Comparison of ENCODE assay signal across 13 cellular contexts in the genomic region with DNA sequence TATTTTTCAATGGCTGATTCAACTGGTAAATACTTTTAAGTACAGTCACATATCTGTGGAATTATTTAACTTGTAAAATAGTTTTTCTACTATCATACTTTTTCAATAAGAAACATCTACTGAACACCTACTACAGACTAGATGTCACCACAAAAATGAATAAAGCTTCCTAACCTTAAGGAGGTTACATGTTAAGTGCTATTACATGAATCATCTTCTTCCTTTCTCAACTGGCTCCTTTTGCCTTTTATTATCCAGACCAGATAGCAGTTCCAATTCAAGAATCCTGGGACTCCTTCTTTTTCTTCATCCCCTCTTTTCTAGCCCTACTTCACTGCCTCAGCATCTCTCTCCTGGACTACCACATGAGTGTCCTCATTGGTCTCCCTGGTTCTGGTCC.
"Had no signal": no experiment of that assay in that cellular context is flagged by ENCODE, and none has a peak within 500 bp of the region (broad histone marks: within the 10 kb centered on the region; RNA-seq: fewer than 3 reads in every experiment).

No MANE protein-coding gene starts in this region.

- H3K4me3 Mint-ChIP-seq: activated CD8-positive, alpha-beta memory T cell treated with anti-CD3 and anti-CD28 coated beads, Interleukin-2, amount 10 ng/mL, durations not matched to agents 7 days and 5 days; activated T-cell treated with anti-CD3 and anti-CD28 coated beads, Interleukin-2, amount 50 U/mL, for 4 hours; effector memory CD8-positive, alpha-beta T cell; stimulated activated naive CD8-positive, alpha-beta T cell treated with anti-CD3 and anti-CD28 coated beads, Interleukin-15, Interleukin-2, amounts not matched to agents 100 ng/mL and 50 ng/mL, for 24 hours had no signal

- H3K9me3 ChIP-seq: sigmoid colon, upper lobe of right lung had no signal

- H3K9me3 Mint-ChIP-seq: activated T-cell treated with anti-CD3 and anti-CD28 coated beads, Interleukin-2, amount 50 U/mL, for 4 hours; effector memory CD8-positive, alpha-beta T cell; stimulated activated naive CD8-positive, alpha-beta T cell treated with anti-CD3 and anti-CD28 coated beads, Interleukin-15, Interleukin-2, amounts not matched to agents 100 ng/mL and 50 ng/mL, for 24 hours had no signal

- H3K27me3 ChIP-seq: sigmoid colon, upper lobe of right lung had no signal

- H3K4me3 ChIP-seq: sigmoid colon, upper lobe of right lung had no signal

- DNase-seq: activated CD4-positive, alpha-beta T cell treated with anti-CD3 and anti-CD28 coated beads, Interleukin-2, amount 50 U/mL, for 4 hours; activated CD8-positive, alpha-beta memory T cell treated with anti-CD3 and anti-CD28 coated beads, Interleukin-2, amount 10 ng/mL, durations not matched to agents 7 days and 5 days; activated T-cell treated with anti-CD3 and anti-CD28 coated beads, Interleukin-2, amount 50 U/mL, for 4 hours; central memory CD4-positive, alpha-beta T cell; effector memory CD8-positive, alpha-beta T cell; hippocampal formation; kidney glomerular epithelial cell; sigmoid colon; stimulated activated CD4-positive, alpha-beta T cell treated with anti-CD3 and anti-CD28 coated beads, Interleukin-4, amount 100 ng/mL, for 1 hour; stimulated activated CD8-positive, alpha-beta memory T cell treated with anti-CD3 and anti-CD28 coated beads, Interleukin-4, amount 100 ng/mL, for 48 hours; T-helper 2 cell; upper lobe of right lung had no signal

- H3K27me3 Mint-ChIP-seq: activated CD8-positive, alpha-beta memory T cell treated with anti-CD3 and anti-CD28 coated beads, Interleukin-2, amount 10 ng/mL, durations not matched to agents 7 days and 5 days; effector memory CD8-positive, alpha-beta T cell; stimulated activated naive CD8-positive, alpha-beta T cell treated with anti-CD3 and anti-CD28 coated beads, Interleukin-15, Interleukin-2, amounts not matched to agents 100 ng/mL and 50 ng/mL, for 24 hours had no signal

- H3K27ac Mint-ChIP-seq: activated CD8-positive, alpha-beta memory T cell treated with anti-CD3 and anti-CD28 coated beads, Interleukin-2, amount 10 ng/mL, durations not matched to agents 7 days and 5 days; effector memory CD8-positive, alpha-beta T cell; stimulated activated naive CD8-positive, alpha-beta T cell treated with anti-CD3 and anti-CD28 coated beads, Interleukin-15, Interleukin-2, amounts not matched to agents 100 ng/mL and 50 ng/mL, for 24 hours had no signal

- H3K36me3 ChIP-seq: sigmoid colon, upper lobe of right lung had no signal
